In genomic region chr16:24747425-24747824, GRCh38 we compare ENCODE assay signal across 14 cellular contexts. TPM values are rescaled to one million over a fixed set of nuclear protein-coding genes. Genes with fewer than 3 reads are reported as not detected.
DNase-seq lines count a peak whose midpoint lies in the region; ATAC-seq, FAIRE-seq and TF ChIP-seq lines count a peak whose summit lies in the region.
"Had no signal": no experiment of that assay in that cellular context is flagged by ENCODE, and none has a peak within 500 bp of the region (broad histone marks: within the 10 kb centered on the region; RNA-seq: fewer than 3 reads in every experiment).

No MANE protein-coding gene starts in this region.

- CTCF ChIA-PET in MCF 10A (lab: Yijun Ruan, JAX), result interaction anchor here (0.5 kb wide), 1 partner anchor 11 kb away, joined by 3 read pairs; no protein-coding TSS in a partner anchor

- H3K36me3 Mint-ChIP-seq in MCF 10A (ENCODE audit: insufficient read depth, unreplicated experiment), result peaks cover 16% of the 10 kb centered on the region

- H3K4me3 Mint-ChIP-seq in MCF 10A (ENCODE audit: unreplicated experiment), result peak overlapping the region; percentile 38
- H3K4me3 Mint-ChIP-seq: B cell had no signal

- H3K9me3 ChIP-seq in breast epithelium, result no peaks in the 10 kb centered on the region
- no peaks in the 10 kb centered on the region for H3K9me3 ChIP-seq in esophagus muscularis mucosa
- H3K9me3 ChIP-seq in stomach smooth muscle (ENCODE audit: control insufficient read depth in 2 of 2, low read length in 2 of 2), result no peaks in the 10 kb centered on the region

- H3K27ac ChIP-seq in breast epithelium (peak overlapping the region in 1 of 2 donors; percentile 73), esophagus muscularis mucosa (replicated peaks in 1 of 4) (peak overlapping the region; percentile 22 to 69 (median 43)), stomach smooth muscle (ENCODE audit: low read length) (no peak overlapping the region)

- BruUV-seq in MCF 10A (replicated peaks; lab: Mats Ljungman, UMichigan), result no TSS peak

- TF ChIP-seq EP300 in esophagus muscularis mucosa (IDR thresholded peaks at IDR 0.05), result no peak

- POLR2A ChIA-PET in MCF 10A (lab: Yijun Ruan, JAX), result interaction anchor here (0.5 to 2.1 kb wide), 11 partner anchors 9 to 174 kb away, joined by 3 to 19 read pairs (median 4); partner anchors contain the start of gene TNRC6A

- ATAC-seq in HG03565 (IDR thresholded peaks at IDR 0.05; ENCODE audit: unreplicated experiment), result no peak

- TF ChIP-seq POLR2A in breast epithelium (IDR thresholded peaks at IDR 0.05), result no peak
- no peak for TF ChIP-seq POLR2A in esophagus muscularis mucosa (IDR thresholded peaks at IDR 0.05; ENCODE audit: low read depth)

- peaks cover 55% of the 10 kb centered on the region for H3K4me1 Mint-ChIP-seq in MCF 10A (ENCODE audit: insufficient read depth, unreplicated experiment)

- H3K36me3 ChIP-seq in breast epithelium, result no peaks in the 10 kb centered on the region
- H3K36me3 ChIP-seq in esophagus muscularis mucosa, result no peaks in the 10 kb centered on the region
- H3K36me3 ChIP-seq in stomach smooth muscle (ENCODE audit: control insufficient read depth in 2 of 2, insufficient read depth in 2 of 2, low read length in 2 of 2), result no peaks in the 10 kb centered on the region

- peak overlapping the region; percentile 96 for H3K27ac Mint-ChIP-seq in MCF 10A (ENCODE audit: low read depth, unreplicated experiment)
- H3K27ac Mint-ChIP-seq: B cell had no signal

- H3K27me3 ChIP-seq in breast epithelium (no peaks in the 10 kb centered on the region), esophagus muscularis mucosa (no peaks in the 10 kb centered on the region), stomach smooth muscle (ENCODE audit: control insufficient read depth in 1 of 2, insufficient read depth in 2 of 2, low read length in 2 of 2) (no peaks in the 10 kb centered on the region)

- no peak overlapping the region for H3K4me3 ChIP-seq in breast epithelium
- no peak overlapping the region for H3K4me3 ChIP-seq in esophagus muscularis mucosa
- H3K4me3 ChIP-seq in stomach smooth muscle (ENCODE audit: low read length in 2 of 2), result peak overlapping the region; percentile 4 to 26

- intact Hi-C loops in MCF 10A (cut with micrococcal nuclease), result no loop called here
- intact Hi-C loops in breast epithelium (cut with DNase I; ENCODE audit: low total_unique reads), result no loop called here
- intact Hi-C loops in esophagus muscularis mucosa (cut with DNase I), result no loop called here

- no peak for TF ChIP-seq CTCF in MCF 10A (IDR thresholded peaks at IDR 0.05; ENCODE audit: unreplicated experiment)
- TF ChIP-seq CTCF in breast epithelium (IDR thresholded peaks at IDR 0.05), result no peak
- no peak for TF ChIP-seq CTCF in esophagus muscularis mucosa (IDR thresholded peaks at IDR 0.05)

- no peaks in the 10 kb centered on the region for H3K9me3 Mint-ChIP-seq in MCF 10A (ENCODE audit: unreplicated experiment)

- H3K4me1 ChIP-seq in breast epithelium (peaks cover 0 to 12% of the 10 kb centered on the region in 2 donors), esophagus muscularis mucosa (peaks cover 96 to 100% (median 98%) of the 10 kb centered on the region in 4 donors), stomach smooth muscle (ENCODE audit: control insufficient read depth, insufficient read depth, low read length) (peaks cover 23% of the 10 kb centered on the region)

- FAIRE-seq in urothelium cell line (lab: Jason Lieb, UNC), result no peak

- 74% methylated on average over 2 of the region's 2 CpGs for WGBS in esophagus muscularis mucosa

- H3K27me3 Mint-ChIP-seq in MCF 10A (ENCODE audit: insufficient read depth, unreplicated experiment), result no peaks in the 10 kb centered on the region
- H3K27me3 Mint-ChIP-seq: B cell had no signal

- DNase-seq in MCF 10A (ENCODE audit: unreplicated experiment), result no peak
- DNase-seq in breast epithelium (ENCODE audit: low spot score in 2 of 2), result no peak
- peak; percentile 61 for DNase-seq in NCI-H345 treated with DMSO at 0.1 percent for 48 hours (lab: John Stamatoyannopoulos, UW; ENCODE audit: unreplicated experiment)
- DNase-seq in esophagus muscularis mucosa (ENCODE audit: extremely low spot score), result no peak
- no peak for DNase-seq in NCI-H524 (lab: John Stamatoyannopoulos, UW)
- no peak for DNase-seq in urothelium cell line (ENCODE audit: low spot score)
- DNase-seq: midbrain; NCI-H1092; retina; stimulated activated CD4-positive, alpha-beta T cell treated with anti-CD3 and anti-CD28 coated beads, Interleukin-4, amount 100 ng/mL, for 24 hours; stimulated activated naive CD4-positive, alpha-beta T cell treated with Interleukin-2 at 50 U/mL for 16 hours had no signal

- H3K9ac ChIP-seq in stomach smooth muscle (ENCODE audit: low read length in 2 of 2), result no peak overlapping the region

RNA-seq across cellular contexts. Expression of gene TNRC6A, which starts 18.0 kb away (rescaled TPM):
- total RNA-seq in MCF 10A (2022) (41.6 and 50.3 TPM in 2 replicates), breast epithelium (10 to 100 TPM; 49.3 to 84.9 (median 59.6) TPM), esophagus muscularis mucosa (10 to 100 TPM; 44.1 to 50.7 (median 46.4) TPM)

Comparison
In these comparisons a context has a peak if more than half of its experiments do, and no peak if none do; other contexts are left out.
1. H3K4me3 ChIP-seq: peak in stomach smooth muscle (2 of 2); none in breast epithelium (0 of 3) and esophagus muscularis mucosa (0 of 4).